26 cellular contexts compared by ENCODE assay signal in the genomic region with DNA sequence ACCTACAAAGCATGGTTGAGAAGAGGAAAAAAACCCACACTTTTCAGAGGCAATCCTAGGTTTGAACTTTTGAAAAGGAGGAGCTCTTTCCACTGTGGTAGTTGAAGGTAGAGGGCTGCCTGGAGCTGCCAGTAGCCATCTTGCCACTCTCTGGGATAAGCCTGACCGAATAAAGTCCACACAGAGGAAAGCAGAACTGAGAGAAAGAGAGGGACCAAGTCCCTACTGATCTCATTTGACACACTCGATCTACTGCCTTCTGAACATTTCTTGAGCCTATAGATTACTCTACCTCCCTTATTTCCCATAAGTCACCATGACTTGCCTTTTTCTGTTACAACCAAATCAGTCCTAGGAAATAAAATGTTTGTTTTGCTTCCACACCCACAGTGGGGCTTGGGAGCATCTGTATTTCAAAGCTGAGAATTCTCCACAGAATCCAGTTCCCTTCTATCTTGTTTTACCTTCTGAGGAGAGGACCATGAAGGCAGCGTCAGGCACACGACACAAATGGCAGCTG.
"Had no signal": no experiment of that assay in that cellular context is flagged by ENCODE, and none has a peak within 500 bp of the region (broad histone marks: within the 10 kb centered on the region; RNA-seq: fewer than 3 reads in every experiment).

No MANE protein-coding gene starts in this region.

- H3K4me3 Mint-ChIP-seq: activated B cell treated with CpG ODN at 0.5 μM for 24 hours; activated naive CD8-positive, alpha-beta T cell; activated T-cell treated with anti-CD3 and anti-CD28 coated beads, Interleukin-2, amount 50 U/mL, for 4 hours; central memory CD8-positive, alpha-beta T cell; immature natural killer cell; naive thymus-derived CD8-positive, alpha-beta T cell; neural progenitor cell had no signal

- H2AFZ ChIP-seq: hepatocyte, neural progenitor cell had no signal

- H3K79me2 ChIP-seq: hepatocyte had no signal

- FAIRE-seq: astrocyte, colon, frontal cortex had no signal

- H3K4me1 ChIP-seq: adrenal gland, neural progenitor cell, spleen, thyroid gland had no signal

- H3K27ac Mint-ChIP-seq: activated B cell treated with CpG ODN at 0.5 μM for 24 hours; activated naive CD8-positive, alpha-beta T cell; activated T-helper 2 cell treated with anti-CD3 and anti-CD28 coated beads, Interferon-gamma antibody, Interleukin-2, Interleukin-4, amounts not matched to agents 10 μg/mL and 5 μg/mL and 100 μg/mL, durations not matched to agents 14 hours and 24 hours and 36 hours; immature natural killer cell; naive thymus-derived CD8-positive, alpha-beta T cell; neural progenitor cell; progenitor cell of endocrine pancreas had no signal

- H3K9me3 Mint-ChIP-seq: activated B cell treated with CpG ODN at 0.5 μM for 24 hours; activated T-cell treated with anti-CD3 and anti-CD28 coated beads, Interleukin-2, amount 50 U/mL, for 4 hours; activated T-helper 2 cell treated with anti-CD3 and anti-CD28 coated beads, Interferon-gamma antibody, Interleukin-2, Interleukin-4, amounts not matched to agents 10 μg/mL and 5 μg/mL and 100 μg/mL, durations not matched to agents 14 hours and 24 hours and 36 hours; central memory CD8-positive, alpha-beta T cell; naive thymus-derived CD8-positive, alpha-beta T cell; neural progenitor cell had no signal

- H3K27ac ChIP-seq: adrenal gland, hepatocyte, neural progenitor cell, spleen, thyroid gland had no signal

- H3K27me3 ChIP-seq: adrenal gland, hepatocyte, neural progenitor cell, spleen, thyroid gland had no signal

- H3K9me3 ChIP-seq: adrenal gland, spleen, thyroid gland had no signal

- H3K9ac ChIP-seq: neural progenitor cell had no signal

- DNase-seq: activated B cell treated with CpG ODN at 0.5 μM for 24 hours; activated CD4-positive, alpha-beta T cell treated with anti-CD3 and anti-CD28 coated beads for 4 hours; activated CD4-positive, alpha-beta T cell treated with anti-CD3 and anti-CD28 coated beads, Interleukin-2, amount 50 U/mL, for 48 hours; activated CD8-positive, alpha-beta memory T cell treated with anti-CD3 and anti-CD28 coated beads, Interleukin-2, amount 50 U/mL, for 48 hours; activated naive CD4-positive, alpha-beta T cell; activated T-cell treated with anti-CD3 and anti-CD28 coated beads, Interleukin-2, amount 50 U/mL, for 4 hours; adrenal gland; effector memory CD4-positive, alpha-beta T cell; glutamatergic neuron; immature natural killer cell; naive thymus-derived CD8-positive, alpha-beta T cell; retina; spleen; stimulated activated CD4-positive, alpha-beta T cell treated with anti-CD3 and anti-CD28 coated beads, Interleukin-4, amount 100 ng/mL, for 24 hours; stimulated activated naive CD8-positive, alpha-beta T cell treated with anti-CD3 and anti-CD28 coated beads, Interleukin-15, Interleukin-2, amounts not matched to agents 100 U/mL and 50 U/mL, for 24 hours; thyroid gland had no signal

- H3K36me3 Mint-ChIP-seq: activated naive CD8-positive, alpha-beta T cell; immature natural killer cell; naive thymus-derived CD8-positive, alpha-beta T cell; neural progenitor cell had no signal

- ATAC-seq: activated T-cell treated with anti-CD3 and anti-CD28 coated beads, Interleukin-2, amount 50 U/mL, for 4 hours; left lobe of liver; naive thymus-derived CD8-positive, alpha-beta T cell; stimulated activated naive CD8-positive, alpha-beta T cell treated with anti-CD3 and anti-CD28 coated beads, Interleukin-15, Interleukin-2, amounts not matched to agents 100 U/mL and 50 U/mL, for 24 hours had no signal

- H3K4me2 ChIP-seq: hepatocyte, neural progenitor cell had no signal

- H3K4me1 Mint-ChIP-seq: activated B cell treated with CpG ODN at 0.5 μM for 24 hours; central memory CD8-positive, alpha-beta T cell; immature natural killer cell; naive thymus-derived CD8-positive, alpha-beta T cell; neural progenitor cell had no signal

- H3K27me3 Mint-ChIP-seq: activated B cell treated with CpG ODN at 0.5 μM for 24 hours; central memory CD8-positive, alpha-beta T cell; progenitor cell of endocrine pancreas had no signal
